1 cellular context compared by ENCODE assay signal in genomic region chr7:135391514-135391913, GRCh38.
TF ChIP-seq lines count a peak whose summit lies in the region.

No MANE protein-coding gene starts in this region.

TF ChIP-seq in K562, 482 proteins besides CTCF, POLR2A, EP300 and RAD21 (continued from another document):
- TF ChIP-seq BCLAF1 (IDR thresholded peaks at IDR 0.05; ENCODE audit: borderline replicate concordance in 1 of 2, control insufficient read depth in 1 of 2, low read depth in 2 of 2, low read length in 1 of 2), result no peak
- TF ChIP-seq CBFB (CRISPR knock-in tag; IDR thresholded peaks at IDR 0.05), result no peak
- no peak for TF ChIP-seq SIN3A (IDR thresholded peaks at IDR 0.05; ENCODE audit: borderline replicate concordance in 2 of 2, control insufficient read depth in 1 of 2, low read depth in 2 of 2, low read length in 2 of 2)
- no peak for TF ChIP-seq HDAC2 (IDR thresholded peaks at IDR 0.05)
- TF ChIP-seq USF1 (CRISPR knock-in tag; IDR thresholded peaks at IDR 0.05), result no peak
- TF ChIP-seq GTF2F1 (IDR thresholded peaks at IDR 0.05; ENCODE audit: low read depth, low read length), result no peak
- no peak for TF ChIP-seq SMARCA4 (IDR thresholded peaks at IDR 0.05)
- no peak for TF ChIP-seq E2F4 (CRISPR knock-in tag; IDR thresholded peaks at IDR 0.05; ENCODE audit: low read depth)
- no peak for TF ChIP-seq CSDE1 (IDR thresholded peaks at IDR 0.05)
- TF ChIP-seq C11orf30 (IDR thresholded peaks at IDR 0.05; ENCODE audit: low read depth), result peak; percentile 55; the same call in 1 of the 2 replicates
